ENCODE assay signal across 22 cellular contexts in genomic region chr7:81605493-81605892, GRCh38.
"Had no signal": no experiment of that assay in that cellular context is flagged by ENCODE, and none has a peak within 500 bp of the region (broad histone marks: within the 10 kb centered on the region; RNA-seq: fewer than 3 reads in every experiment).

No MANE protein-coding gene starts in this region.

- ATAC-seq: activated naive CD8-positive, alpha-beta T cell treated with anti-CD3 and anti-CD28 coated beads, Interleukin-2, amount 50 U/mL, for 24 hours; activated T-cell treated with anti-CD3 and anti-CD28 coated beads, Interleukin-2, amount 50 U/mL, for 72 hours; body of pancreas; foreskin keratinocyte; natural killer cell had no signal

- DNase-seq: activated CD4-positive, alpha-beta memory T cell treated with anti-CD3 and anti-CD28 coated beads, Interleukin-2, amount 10 ng/mL, durations not matched to agents 7 days and 5 days; activated CD4-positive, alpha-beta T cell treated with anti-CD3 and anti-CD28 coated beads, Interleukin-2, amount 10 ng/mL, durations not matched to agents 24 days and 14 days; activated effector memory CD4-positive, alpha-beta T cell treated with Interleukin-2 at 50 U/mL for 16 hours; activated naive CD4-positive, alpha-beta T cell treated with anti-CD3 and anti-CD28 coated beads, Interleukin-2, amount 10 ng/mL, durations not matched to agents 7 days and 5 days; activated naive CD8-positive, alpha-beta T cell treated with anti-CD3 and anti-CD28 coated beads, Interleukin-2, amount 50 U/mL, for 24 hours; activated T-cell treated with anti-CD3 and anti-CD28 coated beads, Interleukin-2, amount 50 U/mL, for 72 hours; anterior cingulate cortex; body of pancreas; effector CD4-positive, alpha-beta T cell; erythroblast; foreskin keratinocyte; left ventricle myocardium inferior; midbrain; natural killer cell; ovary; stimulated activated CD4-positive, alpha-beta T cell treated with anti-CD3 and anti-CD28 coated beads, Interleukin-2, amount 100 ng/mL, for 48 hours; stimulated activated naive CD4-positive, alpha-beta T cell; testis; trophoblast cell had no signal

- H3K4me3 Mint-ChIP-seq: activated CD4-positive, alpha-beta memory T cell treated with anti-CD3 and anti-CD28 coated beads, Interleukin-2, amount 10 ng/mL, durations not matched to agents 7 days and 5 days; activated CD4-positive, alpha-beta T cell treated with anti-CD3 and anti-CD28 coated beads, Interleukin-2, amount 10 ng/mL, durations not matched to agents 24 days and 14 days; activated naive CD4-positive, alpha-beta T cell treated with anti-CD3 and anti-CD28 coated beads, Interleukin-2, amount 10 ng/mL, durations not matched to agents 7 days and 5 days; activated naive CD8-positive, alpha-beta T cell treated with anti-CD3 and anti-CD28 coated beads, Interleukin-2, amount 50 U/mL, for 24 hours; activated T-cell treated with anti-CD3 and anti-CD28 coated beads, Interleukin-2, amount 50 U/mL, for 72 hours; dendritic cell treated with granulocyte-macrophage colony-stimulating factor and Interleukin-4, amounts not matched to agents 40 ng/mL and 50 ng/mL, for 4 days; natural killer cell had no signal

- H3K36me3 Mint-ChIP-seq: activated naive CD4-positive, alpha-beta T cell treated with anti-CD3 and anti-CD28 coated beads, Interleukin-2, amount 10 ng/mL, durations not matched to agents 7 days and 5 days; natural killer cell had no signal

- H3K9me3 Mint-ChIP-seq: activated CD4-positive, alpha-beta memory T cell treated with anti-CD3 and anti-CD28 coated beads, Interleukin-2, amount 10 ng/mL, durations not matched to agents 7 days and 5 days; activated CD4-positive, alpha-beta T cell treated with anti-CD3 and anti-CD28 coated beads, Interleukin-2, amount 10 ng/mL, durations not matched to agents 24 days and 14 days; activated naive CD4-positive, alpha-beta T cell treated with anti-CD3 and anti-CD28 coated beads, Interleukin-2, amount 10 ng/mL, durations not matched to agents 7 days and 5 days; dendritic cell treated with granulocyte-macrophage colony-stimulating factor and Interleukin-4, amounts not matched to agents 40 ng/mL and 50 ng/mL, for 4 days had no signal

- H3K27me3 ChIP-seq: body of pancreas, foreskin keratinocyte, testis, vagina had no signal

- H3K4me3 ChIP-seq: body of pancreas, left ventricle myocardium inferior, ovary, prostate gland, testis, vagina had no signal

- H3K27me3 Mint-ChIP-seq: activated CD4-positive, alpha-beta memory T cell treated with anti-CD3 and anti-CD28 coated beads, Interleukin-2, amount 10 ng/mL, durations not matched to agents 7 days and 5 days; activated CD4-positive, alpha-beta T cell treated with anti-CD3 and anti-CD28 coated beads, Interleukin-2, amount 10 ng/mL, durations not matched to agents 24 days and 14 days; activated naive CD4-positive, alpha-beta T cell treated with anti-CD3 and anti-CD28 coated beads, Interleukin-2, amount 10 ng/mL, durations not matched to agents 7 days and 5 days; activated naive CD8-positive, alpha-beta T cell treated with anti-CD3 and anti-CD28 coated beads, Interleukin-2, amount 50 U/mL, for 24 hours; dendritic cell treated with granulocyte-macrophage colony-stimulating factor and Interleukin-4, amounts not matched to agents 40 ng/mL and 50 ng/mL, for 4 days had no signal

- H3K27ac Mint-ChIP-seq: activated CD4-positive, alpha-beta memory T cell treated with anti-CD3 and anti-CD28 coated beads, Interleukin-2, amount 10 ng/mL, durations not matched to agents 7 days and 5 days; activated CD4-positive, alpha-beta T cell treated with anti-CD3 and anti-CD28 coated beads, Interleukin-2, amount 10 ng/mL, durations not matched to agents 24 days and 14 days; activated naive CD4-positive, alpha-beta T cell treated with anti-CD3 and anti-CD28 coated beads, Interleukin-2, amount 10 ng/mL, durations not matched to agents 7 days and 5 days; activated naive CD8-positive, alpha-beta T cell treated with anti-CD3 and anti-CD28 coated beads, Interleukin-2, amount 50 U/mL, for 24 hours; activated T-cell treated with anti-CD3 and anti-CD28 coated beads, Interleukin-2, amount 50 U/mL, for 72 hours; dendritic cell treated with granulocyte-macrophage colony-stimulating factor and Interleukin-4, amounts not matched to agents 40 ng/mL and 50 ng/mL, for 4 days; natural killer cell had no signal

- H3K27ac ChIP-seq: body of pancreas, foreskin keratinocyte, left ventricle myocardium inferior, ovary, prostate gland, testis, vagina had no signal

- H3K4me1 Mint-ChIP-seq: activated CD4-positive, alpha-beta memory T cell treated with anti-CD3 and anti-CD28 coated beads, Interleukin-2, amount 10 ng/mL, durations not matched to agents 7 days and 5 days; activated CD4-positive, alpha-beta T cell treated with anti-CD3 and anti-CD28 coated beads, Interleukin-2, amount 10 ng/mL, durations not matched to agents 24 days and 14 days; activated naive CD4-positive, alpha-beta T cell treated with anti-CD3 and anti-CD28 coated beads, Interleukin-2, amount 10 ng/mL, durations not matched to agents 7 days and 5 days; activated naive CD8-positive, alpha-beta T cell treated with anti-CD3 and anti-CD28 coated beads, Interleukin-2, amount 50 U/mL, for 24 hours; natural killer cell had no signal

- H3K4me1 ChIP-seq: body of pancreas, foreskin keratinocyte, left ventricle myocardium inferior, prostate gland, testis, vagina had no signal

- H3K36me3 ChIP-seq: left ventricle myocardium inferior, ovary, prostate gland, vagina had no signal
